In genomic region chr19:680287-681028, GRCh38 we compare ENCODE assay signal across 8 cellular contexts. TPM values are rescaled to one million over a fixed set of nuclear protein-coding genes. Genes with fewer than 3 reads are reported as not detected.
DNase-seq lines count a peak whose midpoint lies in the region; ATAC-seq, FAIRE-seq and TF ChIP-seq lines count a peak whose summit lies in the region.

No MANE protein-coding gene starts in this region.

- H3K9me3 ChIP-seq in adrenal gland (replicated peaks in 1 of 3) (no peaks in the 10 kb centered on the region), prostate gland (no peaks in the 10 kb centered on the region)

- ATAC-seq in HG02840 (IDR thresholded peaks at IDR 0.05; ENCODE audit: low FRiP score, unreplicated experiment) (peak; percentile 59), left cardiac atrium (peak; percentile 84 to 86)

- WGBS in adrenal gland, 4 donors, result 0 to 2% (median 1%) methylated on average over 4 to 70 of the region's 70 CpGs
- WGBS in prostate gland, result 2% methylated on average over 43 of the region's 70 CpGs
- 1% methylated on average over 70 of the region's 70 CpGs for WGBS in urinary bladder

- intact Hi-C loops in adrenal gland (cut with DNase I), result no loop called here
- intact Hi-C loops in left cardiac atrium (cut with DNase I), result no loop called here
- intact Hi-C loops in prostate gland (cut with DNase I), result no loop called here

- H3K36me3 ChIP-seq in adrenal gland (replicated peaks in 1 of 2) (no peaks in the 10 kb centered on the region), prostate gland (no peaks in the 10 kb centered on the region), urinary bladder (ENCODE audit: insufficient read depth) (no peaks in the 10 kb centered on the region)

- peaks cover 24 to 32% of the 10 kb centered on the region in 2 donors for H3K4me1 ChIP-seq in adrenal gland (replicated peaks in 1 of 2)
- H3K4me1 ChIP-seq in prostate gland (replicated peaks), result peaks cover 11% of the 10 kb centered on the region
- H3K4me1 ChIP-seq in urinary bladder (ENCODE audit: insufficient read depth), result no peaks in the 10 kb centered on the region

- TF ChIP-seq CTCF in adrenal gland (IDR thresholded peaks at IDR 0.05) (peak in 3 of 6 experiments; percentile 39 to 67 (median 42)), prostate gland (IDR thresholded peaks at IDR 0.05) (peak; percentile 31 to 86 (median 56))

- no peaks in the 10 kb centered on the region for H3K27me3 ChIP-seq in adrenal gland
- H3K27me3 ChIP-seq in prostate gland (replicated peaks; ENCODE audit: insufficient read depth), result no peaks in the 10 kb centered on the region

- H3K27ac ChIP-seq in adrenal gland, result peak overlapping the region; percentile 81 to 99 (median 97)
- peak overlapping the region; percentile 90 to 98 for H3K27ac ChIP-seq in prostate gland
- H3K27ac ChIP-seq in urinary bladder (ENCODE audit: low read depth), result peak overlapping the region; percentile 90

- peak; percentile 100 for FAIRE-seq in GM12891 (lab: Jason Lieb, UNC)

- DNase-seq in GM12891 (ENCODE audit: insufficient read length, low spot score) (peak; percentile 97), NCI-H1417 treated with DMSO at 0.1 percent for 48 hours (lab: John Stamatoyannopoulos, UW) (peak; percentile 92), SW 1271 (lab: John Stamatoyannopoulos, UW) (peak; percentile 89 to 94), adrenal gland (peak; percentile 100), left cardiac atrium (peak; percentile 100), prostate gland (ENCODE audit: low spot score) (peak; percentile 100)

- TF ChIP-seq POLR2A in GM12891 (IDR thresholded peaks at IDR 0.05; ENCODE audit: low read depth, low read length) (no peak), adrenal gland (IDR thresholded peaks at IDR 0.05) (peak; percentile 97 to 99), prostate gland (IDR thresholded peaks at IDR 0.05) (peak; percentile 93)

- H3K4me3 ChIP-seq in adrenal gland, result peak overlapping the region in 3 of 4 donors; percentile 38 to 89 (median 62)
- peak overlapping the region; percentile 96 for H3K4me3 ChIP-seq in prostate gland
- H3K4me3 ChIP-seq in urinary bladder (ENCODE audit: low read depth, low read length), result peak overlapping the region; percentile 70

TF ChIP-seq in GM12891, 5 proteins besides CTCF, POLR2A, EP300 and RAD21:
- 0 out of 2 replicates have a peak, but pooled peaks have one; percentile 11 for TF ChIP-seq POU2F2 (IDR thresholded peaks at IDR 0.05; ENCODE audit: low read depth, low read length)
- no peak for TF ChIP-seq TAF1 (IDR thresholded peaks at IDR 0.05; ENCODE audit: low read depth, low read length)
- 0 out of 2 replicates have a peak, but pooled peaks have one; percentile 23 for TF ChIP-seq POLR2AphosphoS5 (IDR thresholded peaks at IDR 0.05; ENCODE audit: low read depth, low read length)
- no peak for TF ChIP-seq SPI1 (IDR thresholded peaks at IDR 0.05; ENCODE audit: low read depth, low read length)
- TF ChIP-seq PAX5 (IDR thresholded peaks at IDR 0.05; ENCODE audit: insufficient read depth, low read length, severe bottlenecking), result peak; percentile 20

RNA-seq across cellular contexts. Expression of gene FSTL3, which starts 4.3 kb away (rescaled TPM):
- 20.8 TPM for polyA plus RNA-seq in GM12891 (2012; ENCODE audit: low read depth, missing spikeins)
- 100 to 1,000 TPM in 7 of 8 donors, 10 to 100 TPM in 1; 87.4 to 464 (median 176) TPM for total RNA-seq in adrenal gland
- polyA plus RNA-seq in adrenal gland, result 100 to 1,000 TPM; 119 to 405 (median 225) TPM
- total RNA-seq in left cardiac atrium, result 100 to 1,000 TPM in 1 of 2 donors, 10 to 100 TPM in 1; 33.5 to 118 TPM
- 100 to 1,000 TPM in 1 of 2 donors, 10 to 100 TPM in 1; 69.3 to 241 TPM for total RNA-seq in prostate gland
- 23.3 TPM for total RNA-seq in urinary bladder
- polyA plus RNA-seq in urinary bladder, result 86.9 TPM

RNA-seq across cellular contexts. Expression of gene PRSS57, which starts 14.8 kb away (rescaled TPM):
- polyA plus RNA-seq in GM12891 (2012; ENCODE audit: low read depth, missing spikeins), result not detected
- total RNA-seq in adrenal gland (under 1 TPM in 1 of 8 donors, not detected in 7; 0.51 TPM), left cardiac atrium (not detected), prostate gland (1 to 10 TPM in 1 of 2 donors, not detected in 1; 1.7 TPM), urinary bladder (not detected)
- polyA plus RNA-seq in adrenal gland (under 1 TPM in 1 of 3 donors, not detected in 2; 0.13 TPM), urinary bladder (not detected)

RNA-seq across cellular contexts. Expression of gene RNF126, which starts 17.4 kb away (rescaled TPM):
- 45.1 TPM for polyA plus RNA-seq in GM12891 (2012; ENCODE audit: low read depth, missing spikeins)
- total RNA-seq in adrenal gland (10 to 100 TPM; 28.4 to 76.4 (median 43.1) TPM), left cardiac atrium (10 to 100 TPM; 19.2 to 35.9 TPM), prostate gland (100 to 1,000 TPM in 1 of 2 donors, 10 to 100 TPM in 1; 70.7 to 109 TPM), urinary bladder (8.6 TPM)
- polyA plus RNA-seq in adrenal gland (10 to 100 TPM in 2 of 3 donors, 1 to 10 TPM in 1; 9.3 to 53.5 (median 51.6) TPM), urinary bladder (41.8 TPM)

RNA-seq across cellular contexts. Expression of gene PALM, which starts 28.3 kb away (rescaled TPM):
- polyA plus RNA-seq in GM12891 (2012; ENCODE audit: low read depth, missing spikeins), result 0.73 TPM
- total RNA-seq in adrenal gland, result 10 to 100 TPM; 27.2 to 63.3 (median 50.8) TPM
- polyA plus RNA-seq in adrenal gland, result 10 to 100 TPM in 2 of 3 donors, 1 to 10 TPM in 1; 3.9 to 72.2 (median 49.7) TPM
- total RNA-seq in left cardiac atrium, result 10 to 100 TPM; 48.9 to 49.7 TPM
- 10 to 100 TPM; 40.9 to 58.7 TPM for total RNA-seq in prostate gland
- total RNA-seq in urinary bladder, result 23.6 TPM
- 69.3 TPM for polyA plus RNA-seq in urinary bladder

RNA-seq across cellular contexts. Expression of gene FGF22, which starts 40.8 kb away (rescaled TPM):
- polyA plus RNA-seq in GM12891 (2012; ENCODE audit: low read depth, missing spikeins), result 0.09 TPM
- total RNA-seq in adrenal gland, result under 1 TPM in 4 of 8 donors, not detected in 4; 0.14 to 0.32 (median 0.29) TPM
- polyA plus RNA-seq in adrenal gland, result 1 to 10 TPM in 1 of 3 donors, under 1 TPM in 1, not detected in 1; 0.51 to 1.2 TPM
- total RNA-seq in left cardiac atrium, result under 1 TPM in 1 of 2 donors, not detected in 1; 0.44 TPM
- total RNA-seq in prostate gland, result 1 to 10 TPM in 1 of 2 donors, not detected in 1; 4.4 TPM
- not detected for total RNA-seq in urinary bladder
- polyA plus RNA-seq in urinary bladder, result 1.6 TPM

Comparison
In these comparisons a context has a peak if more than half of its experiments do, and no peak if none do; other contexts are left out.
1. Peak in every context shown above with its lines: DNase-seq, ATAC-seq, H3K4me3 ChIP-seq and H3K27ac ChIP-seq.